ENCODE assay signal across 24 cellular contexts in the genomic region with DNA sequence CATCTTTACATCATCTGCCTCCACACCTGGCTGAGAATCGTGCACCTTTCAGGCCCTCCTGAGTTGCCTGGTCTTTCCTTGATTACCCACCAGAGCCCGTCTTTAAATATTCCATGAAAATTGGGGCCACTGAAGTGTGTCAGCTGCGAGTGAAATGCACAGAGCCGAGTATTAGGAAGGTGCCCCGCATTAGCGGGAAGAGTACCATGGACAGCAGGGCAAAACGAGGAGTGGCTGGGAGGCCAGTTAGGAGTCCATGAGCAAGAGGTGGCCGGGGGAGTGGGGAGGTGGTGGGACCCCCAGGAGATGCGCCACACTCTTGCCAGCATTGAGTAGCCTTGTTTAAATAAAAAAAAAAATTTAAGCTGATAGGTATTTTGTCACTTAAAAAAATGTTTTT.
"Had no signal": no experiment of that assay in that cellular context is flagged by ENCODE, and none has a peak within 500 bp of the region (broad histone marks: within the 10 kb centered on the region; RNA-seq: fewer than 3 reads in every experiment).

No MANE protein-coding gene starts in this region.

- H3K27ac Mint-ChIP-seq: effector memory CD8-positive, alpha-beta T cell; naive thymus-derived CD4-positive, alpha-beta T cell; nephron; stimulated activated naive B cell treated with anti-CD40 and anti-IgM and Interleukin-4, amounts not matched to agents 10 μg/mL and 1 μg/mL and 100 μg/mL, for 72 hours; stimulated activated naive CD8-positive, alpha-beta T cell treated with anti-CD3 and anti-CD28 coated beads, Interleukin-15, Interleukin-2, amounts not matched to agents 100 ng/mL and 50 ng/mL, for 24 hours had no signal

- H3K9me3 ChIP-seq: pancreas, right lobe of liver, thoracic aorta, tibial nerve, upper lobe of right lung, vagina had no signal

- ATAC-seq: effector memory CD8-positive, alpha-beta T cell; left lobe of liver; naive thymus-derived CD4-positive, alpha-beta T cell; pancreas; right lobe of liver; stimulated activated naive B cell treated with anti-CD40 and anti-IgM and Interleukin-4, amounts not matched to agents 10 μg/mL and 1 μg/mL and 100 μg/mL, for 72 hours; upper lobe of right lung had no signal

- FAIRE-seq: endometrium, frontal cortex, keratinocyte, pancreas, small intestine had no signal

- H3K27me3 ChIP-seq: pancreas, right lobe of liver, tibial nerve, upper lobe of right lung, vagina had no signal

- H3K9me3 Mint-ChIP-seq: effector memory CD8-positive, alpha-beta T cell; naive thymus-derived CD4-positive, alpha-beta T cell; nephron; stimulated activated naive B cell treated with anti-CD40 and anti-IgM and Interleukin-4, amounts not matched to agents 10 μg/mL and 1 μg/mL and 100 μg/mL, for 72 hours; stimulated activated naive CD8-positive, alpha-beta T cell treated with anti-CD3 and anti-CD28 coated beads, Interleukin-15, Interleukin-2, amounts not matched to agents 100 ng/mL and 50 ng/mL, for 24 hours had no signal

- H3K36me3 ChIP-seq: pancreas, right lobe of liver, thoracic aorta, tibial nerve, upper lobe of right lung, vagina had no signal

- DNase-seq: cortex of kidney; effector memory CD8-positive, alpha-beta T cell; head of caudate nucleus; mesendoderm; midbrain; naive thymus-derived CD4-positive, alpha-beta T cell; nucleus accumbens; pancreas; retina; small intestine; stimulated activated CD4-positive, alpha-beta T cell treated with anti-CD3 and anti-CD28 coated beads, Interleukin-15, amount 100 ng/mL, for 24 hours; stimulated activated CD4-positive, alpha-beta T cell treated with anti-CD3 and anti-CD28 coated beads, Interleukin-2, amount 100 ng/mL, for 48 hours; stimulated activated naive B cell treated with anti-CD40 and anti-IgM and Interleukin-4, amounts not matched to agents 10 μg/mL and 1 μg/mL and 100 μg/mL, for 72 hours; upper lobe of right lung had no signal

- H3K4me1 ChIP-seq: pancreas, right lobe of liver, vagina had no signal

- H3K4me3 Mint-ChIP-seq: effector memory CD8-positive, alpha-beta T cell; naive thymus-derived CD4-positive, alpha-beta T cell; nephron; stimulated activated naive B cell treated with anti-CD40 and anti-IgM and Interleukin-4, amounts not matched to agents 10 μg/mL and 1 μg/mL and 100 μg/mL, for 72 hours; stimulated activated naive CD8-positive, alpha-beta T cell treated with anti-CD3 and anti-CD28 coated beads, Interleukin-15, Interleukin-2, amounts not matched to agents 100 ng/mL and 50 ng/mL, for 24 hours had no signal

- H3K36me3 Mint-ChIP-seq: naive thymus-derived CD4-positive, alpha-beta T cell; stimulated activated naive B cell treated with anti-CD40 and anti-IgM and Interleukin-4, amounts not matched to agents 10 μg/mL and 1 μg/mL and 100 μg/mL, for 72 hours had no signal

- H3K27ac ChIP-seq: pancreas, right lobe of liver, thoracic aorta, tibial nerve, upper lobe of right lung, vagina had no signal

- H3K4me3 ChIP-seq: pancreas, right lobe of liver, thoracic aorta, tibial nerve, upper lobe of right lung, vagina had no signal
